Comparison of ENCODE assay signal across 9 cellular contexts in the genomic region with DNA sequence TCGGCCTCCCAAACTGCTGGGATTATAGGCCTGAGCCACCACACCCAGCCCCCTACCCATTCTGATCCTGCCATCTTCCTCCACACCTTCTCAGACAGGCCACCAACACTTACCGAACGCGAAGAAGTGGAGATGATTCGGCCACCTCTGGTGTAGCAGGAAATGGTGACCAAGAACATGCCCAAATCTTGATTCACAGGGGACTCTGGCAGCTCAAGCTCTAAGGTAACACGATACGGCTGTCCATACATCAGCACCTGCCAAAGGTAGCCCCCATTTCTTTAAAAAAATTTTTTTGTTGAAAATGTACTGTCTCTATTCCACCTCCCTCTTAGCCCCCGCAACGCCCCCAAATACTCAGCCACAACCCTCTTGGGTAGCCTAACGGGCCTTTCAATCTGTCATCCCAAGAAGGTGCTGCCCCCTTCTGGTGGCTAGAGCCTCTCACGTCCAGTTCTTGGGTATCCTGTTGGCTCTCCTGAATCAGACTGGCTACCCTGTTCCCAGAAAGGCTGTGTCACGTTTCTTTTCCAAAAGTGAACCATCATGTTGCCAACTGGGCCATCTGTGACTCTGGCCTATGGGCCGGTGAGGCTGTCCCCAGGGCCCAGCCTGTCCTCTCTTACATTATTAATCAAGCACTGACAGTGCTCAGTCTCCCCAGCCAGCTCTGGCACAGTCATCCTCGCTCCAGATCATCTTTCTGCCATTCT. TPM values are rescaled to one million over a fixed set of nuclear protein-coding genes. Genes with fewer than 3 reads are reported as not detected.
DNase-seq lines count a peak whose midpoint lies in the region; ATAC-seq, FAIRE-seq and TF ChIP-seq lines count a peak whose summit lies in the region.
"Had no signal": no experiment of that assay in that cellular context is flagged by ENCODE, and none has a peak within 500 bp of the region (broad histone marks: within the 10 kb centered on the region; RNA-seq: fewer than 3 reads in every experiment).

No MANE protein-coding gene starts in this region.

- TF ChIP-seq CTCF in Caco-2 (IDR thresholded peaks at IDR 0.05; ENCODE audit: insufficient read depth in 1 of 2, low read depth in 1 of 2, low read length in 1 of 2, severe bottlenecking in 1 of 2, unreplicated experiment in 1 of 2) = peak; percentile 64 to 82
- TF ChIP-seq CTCF in pancreas (IDR thresholded peaks at IDR 0.05) = peak; percentile 42 to 75 (median 68)
- TF ChIP-seq CTCF in transverse colon (IDR thresholded peaks at IDR 0.05) = peak; percentile 64 to 85 (median 83)

- H3K4me3 Mint-ChIP-seq in Caco-2 (ENCODE audit: unreplicated experiment) = no peak overlapping the region

- intact Hi-C loops in Caco-2 (cut with micrococcal nuclease; ENCODE audit: unreplicated experiment) = loop anchor here (1.0 kb wide), 1 partner anchor 15 kb away; a partner anchor contains a TSS
- intact Hi-C loops in pancreas (cut with DNase I) = loop anchor here in 1 of 3 donors (10.0 kb wide), 1 partner anchor 300 kb away; no protein-coding TSS in a partner anchor
- intact Hi-C loops in transverse colon (cut with DNase I; ENCODE audit: low total_unique reads) = no loop called here

- CTCF ChIA-PET in Caco-2 (lab: Charles Lee) = interaction anchor here (0.6 to 1.5 kb wide), 8 partner anchors 11 to 288 kb away, joined by 3 to 10 read pairs (median 4); a partner anchor contains a TSS

- no peaks in the 10 kb centered on the region for H3K27me3 Mint-ChIP-seq in Caco-2 (ENCODE audit: insufficient read depth, unreplicated experiment)

- H3K27ac ChIP-seq in pancreas (no peak overlapping the region), transverse colon (no peak overlapping the region)

- ATAC-seq in pancreas = peak; percentile 77 to 96 (median 92)

- no TSS peak for BruUV-seq in Caco-2 (replicated peaks; lab: Mats Ljungman, UMichigan)

- peaks cover 60% of the 10 kb centered on the region for H3K36me3 Mint-ChIP-seq in Caco-2 (ENCODE audit: insufficient read depth, unreplicated experiment)

- H3K4me1 Mint-ChIP-seq in Caco-2 (ENCODE audit: low read depth, unreplicated experiment) = peaks cover 6% of the 10 kb centered on the region

- no peak for FAIRE-seq in pancreas (lab: Jason Lieb, UNC)

- no peak for TF ChIP-seq EP300 in transverse colon (IDR thresholded peaks at IDR 0.05; ENCODE audit: low read depth)

- no peak for TF ChIP-seq POLR2A in transverse colon (IDR thresholded peaks at IDR 0.05)

- DNase-seq in Caco-2 = peak; percentile 70 to 77
- DNase-seq in HuH-7 (ENCODE audit: low spot score) = peak; percentile 83
- DNase-seq in SHP77 treated with DMSO at 0.1 percent for 48 hours (lab: John Stamatoyannopoulos, UW) = peak; percentile 29
- peak; percentile 91 for DNase-seq in activated effector memory CD4-positive, alpha-beta T cell treated with anti-CD3 and anti-CD28 coated beads, Interleukin-2, amount 50 U/mL, for 16 hours
- peak; percentile 66 for DNase-seq in foreskin melanocyte
- peak; percentile 68 to 81 (median 78) for DNase-seq in pancreas
- DNase-seq in transverse colon = peak; percentile 85
- no peak for DNase-seq in middle frontal gyrus (ENCODE audit: extremely low spot score, low spot score)

- in situ Hi-C loops in transverse colon (cut with MboI; ENCODE audit: low pct_ligation_motif_present in 1 of 4, low pct_unique_long_range_greater_than_20kb in 1 of 4, low sequenced_read_pairs in 3 of 4) = loop anchor here in 3 of 4 donors (10.0 to 25.0 kb wide), 4 partner anchors 100 to 307 kb away; a partner anchor contains a TSS

- POLR2A ChIA-PET in Caco-2 (lab: Charles Lee) = interaction anchor here (0.5 to 1.7 kb wide), 3 partner anchors 35 to 145 kb away, joined by 3 to 4 read pairs (median 4); a partner anchor contains a TSS

- H3K4me1 ChIP-seq in Caco-2 = no peaks in the 10 kb centered on the region
- H3K4me1 ChIP-seq in pancreas = peaks cover 0 to 3% (median 0%) of the 10 kb centered on the region in 3 donors
- H3K4me1 ChIP-seq in transverse colon = peaks cover 0 to 7% (median 0%) of the 10 kb centered on the region in 4 donors

- no peaks in the 10 kb centered on the region for H3K27me3 ChIP-seq in Caco-2 (replicated peaks; ENCODE audit: control insufficient read depth, insufficient read depth, low read length)
- H3K27me3 ChIP-seq in pancreas = no peaks in the 10 kb centered on the region
- H3K27me3 ChIP-seq in transverse colon = no peaks in the 10 kb centered on the region

- H3K9me3 Mint-ChIP-seq in Caco-2 (ENCODE audit: unreplicated experiment) = no peaks in the 10 kb centered on the region

- no peak overlapping the region for H3K27ac Mint-ChIP-seq in Caco-2 (ENCODE audit: unreplicated experiment)

- no peak overlapping the region for H3K4me3 ChIP-seq in Caco-2 (ENCODE audit: low read depth, low read length)
- no peak overlapping the region for H3K4me3 ChIP-seq in pancreas
- H3K4me3 ChIP-seq in transverse colon = no peak overlapping the region

- 44 to 52% methylated on average over 14 of the region's 14 CpGs for WGBS in pancreas, 2 donors
- 48 to 50% methylated on average over 2 to 14 of the region's 14 CpGs for WGBS in transverse colon (ENCODE audit: low coverage in 1 of 2), 2 donors

- H3K9me3 ChIP-seq in Caco-2 (no peaks in the 10 kb centered on the region), pancreas (no peaks in the 10 kb centered on the region), transverse colon (no peaks in the 10 kb centered on the region)

- H3K36me3 ChIP-seq in Caco-2 (ENCODE audit: control insufficient read depth, insufficient read depth, low read length) (peaks cover 2% of the 10 kb centered on the region), pancreas (peaks cover 0 to 18% (median 0%) of the 10 kb centered on the region in 3 donors), transverse colon (peaks cover 0 to 23% (median 9%) of the 10 kb centered on the region in 4 donors)

RNA-seq across cellular contexts. Expression of a gene that starts 5.3 kb away (rescaled TPM):
- total RNA-seq in Caco-2 (2022) (0.35 and 0.64 TPM in 2 replicates), pancreas (1 to 10 TPM in 2 of 6 donors, under 1 TPM in 4; 0.16 to 1.6 (median 0.53) TPM), transverse colon (10 to 100 TPM in 1 of 4 donors, 1 to 10 TPM in 3; 8.2 to 24.7 (median 9.0) TPM)
- under 1 TPM; 0.23 to 0.76 TPM for polyA plus RNA-seq in pancreas

RNA-seq across cellular contexts. Expression of a gene that starts 12.6 kb away (rescaled TPM):
- total RNA-seq in Caco-2 (2022) (39.2 and 48.2 TPM in 2 replicates), pancreas (10 to 100 TPM; 30.3 to 58.6 (median 47.9) TPM), transverse colon (100 to 1,000 TPM in 1 of 4 donors, 10 to 100 TPM in 3; 61.7 to 155 (median 75.7) TPM)
- polyA plus RNA-seq in pancreas = 100 to 1,000 TPM in 1 of 2 donors, 10 to 100 TPM in 1; 99.2 to 151 TPM

RNA-seq across cellular contexts. Expression of a gene that starts 12.9 kb away (rescaled TPM):
- total RNA-seq in Caco-2 (2022) (not detected in 2 replicates), pancreas (under 1 TPM in 2 of 6 donors, not detected in 4; 0.19 to 0.37 TPM), transverse colon (under 1 TPM in 1 of 4 donors, not detected in 3; 0.64 TPM)
- under 1 TPM in 1 of 2 donors, not detected in 1; 0.26 TPM for polyA plus RNA-seq in pancreas
- total RNA-seq: T-helper 2 cell treated with Interferon-gamma antibody and Interleukin-4, amounts not matched to agents 100 ng/mL and 5 ng/mL, for 36 hours had no signal

RNA-seq across cellular contexts. Expression of a gene that starts 15.7 kb away (rescaled TPM):
- 116 and 118 TPM in 2 replicates for total RNA-seq in Caco-2 (2022)
- total RNA-seq in pancreas = 10 to 100 TPM; 37.7 to 67.7 (median 51.9) TPM
- polyA plus RNA-seq in pancreas = 100 to 1,000 TPM in 1 of 2 donors, 10 to 100 TPM in 1; 86.0 to 104 TPM
- 100 to 1,000 TPM; 129 to 219 (median 142) TPM for total RNA-seq in transverse colon

RNA-seq across cellular contexts. Expression of a gene that starts 22.5 kb away (rescaled TPM):
- total RNA-seq in Caco-2 (2022) (11.9 and 13.6 TPM in 2 replicates), pancreas (1 to 10 TPM; 1.4 to 4.0 (median 2.8) TPM), transverse colon (10 to 100 TPM in 2 of 4 donors, 1 to 10 TPM in 2; 7.5 to 16.1 (median 10.1) TPM)
- polyA plus RNA-seq in pancreas = 10 to 100 TPM in 1 of 2 donors, 1 to 10 TPM in 1; 7.1 to 21.7 TPM
